In genomic region chr5:132466453-132467291, GRCh38 we compare ENCODE assay signal across 8 cellular contexts. TPM values are rescaled to one million over a fixed set of nuclear protein-coding genes. Genes with fewer than 3 reads are reported as not detected.
DNase-seq lines count a peak whose midpoint lies in the region; ATAC-seq and TF ChIP-seq lines count a peak whose summit lies in the region.

No MANE protein-coding gene starts in this region.

- H3K4me3 Mint-ChIP-seq in activated CD8-positive, alpha-beta T cell treated with anti-CD3 and anti-CD28 coated beads, Interleukin-2, amount 10 ng/mL, durations not matched to agents 7 days and 5 days, result peak overlapping the region; percentile 60

- peak overlapping the region; percentile 92 for H3K27ac Mint-ChIP-seq in activated CD8-positive, alpha-beta T cell treated with anti-CD3 and anti-CD28 coated beads, Interleukin-2, amount 10 ng/mL, durations not matched to agents 7 days and 5 days

- peaks cover 100% of the 10 kb centered on the region for H3K4me1 Mint-ChIP-seq in activated CD8-positive, alpha-beta T cell treated with anti-CD3 and anti-CD28 coated beads, Interleukin-2, amount 10 ng/mL, durations not matched to agents 7 days and 5 days (ENCODE audit: low read depth)

- peaks cover 72% of the 10 kb centered on the region for H3K36me3 Mint-ChIP-seq in activated CD8-positive, alpha-beta T cell treated with anti-CD3 and anti-CD28 coated beads, Interleukin-2, amount 10 ng/mL, durations not matched to agents 7 days and 5 days (ENCODE audit: low read depth)

- ATAC-seq in GM21381 (IDR thresholded peaks at IDR 0.05; ENCODE audit: unreplicated experiment), result peak; percentile 58
- peak; percentile 82 for ATAC-seq in activated CD8-positive, alpha-beta T cell treated with anti-CD3 and anti-CD28 coated beads, Interleukin-2, amount 10 ng/mL, durations not matched to agents 7 days and 5 days

- CTCF ChIA-PET in activated CD8-positive, alpha-beta T cell treated with anti-CD3 and anti-CD28 coated beads, Interleukin-2, amount 10 ng/mL, durations not matched to agents 7 days and 5 days (lab: Charles Lee), result interaction anchor here (0.9 to 10.4 kb wide), 22 partner anchors 8 to 81 kb away, joined by 3 to 114 read pairs (median 12); partner anchors contain the start of gene IRF1

- no peak overlapping the region for H3K4me3 ChIP-seq in fibroblast of villous mesenchyme (ENCODE audit: low read depth, low read length)

- no peak for TF ChIP-seq CTCF in fibroblast of villous mesenchyme (IDR thresholded peaks at IDR 0.05; ENCODE audit: insufficient read depth, low read depth, low read length)

- peak; percentile 96 for DNase-seq in GDM1 (lab: John Stamatoyannopoulos, UW)
- peak; percentile 73 for DNase-seq in HT1080 (ENCODE audit: low read depth)
- DNase-seq in activated CD8-positive, alpha-beta T cell treated with anti-CD3 and anti-CD28 coated beads, Interleukin-2, amount 10 ng/mL, durations not matched to agents 7 days and 5 days, result peak; percentile 90
- DNase-seq in fibroblast of villous mesenchyme (ENCODE audit: low read depth), result peak; percentile 85
- DNase-seq in stimulated activated CD8-positive, alpha-beta memory T cell treated with anti-CD3 and anti-CD28 coated beads, Interleukin-4, amount 100 ng/mL, for 48 hours, result peak; percentile 79
- DNase-seq in germinal center (ENCODE audit: low spot score), result no peak
- no peak for DNase-seq in HK-2 (ENCODE audit: unreplicated experiment)

- POLR2A ChIA-PET in activated CD8-positive, alpha-beta T cell treated with anti-CD3 and anti-CD28 coated beads, Interleukin-2, amount 10 ng/mL, durations not matched to agents 7 days and 5 days (lab: Charles Lee), result interaction anchor here (1.5 to 6.4 kb wide), 11 partner anchors 10 to 56 kb away, joined by 4 to 308 read pairs (median 14); partner anchors contain the start of gene IRF1

- no peaks in the 10 kb centered on the region for H3K9me3 Mint-ChIP-seq in activated CD8-positive, alpha-beta T cell treated with anti-CD3 and anti-CD28 coated beads, Interleukin-2, amount 10 ng/mL, durations not matched to agents 7 days and 5 days (ENCODE audit: insufficient read depth)

- no peaks in the 10 kb centered on the region for H3K27me3 Mint-ChIP-seq in activated CD8-positive, alpha-beta T cell treated with anti-CD3 and anti-CD28 coated beads, Interleukin-2, amount 10 ng/mL, durations not matched to agents 7 days and 5 days (ENCODE audit: low read depth)

RNA-seq across cellular contexts. Expression of gene IRF1, which starts 23.9 kb away (rescaled TPM):
- total RNA-seq in HT1080 (2014; rRNA removed; shearing (Covaris generic)), result 6.3 and 13.6 TPM in 2 replicates
- polyA plus RNA-seq in HT1080 (2015; cell fraction: cytosol; rRNA removed), result 15.1 and 18.1 TPM in 2 replicates
- polyA plus RNA-seq in HT1080 (2015; cell fraction: nucleus; rRNA removed), result 32.5 and 34.2 TPM in 2 replicates
- total RNA-seq in activated CD8-positive, alpha-beta T cell treated with anti-CD3 and anti-CD28 coated beads, Interleukin-2, amount 10 ng/mL, durations not matched to agents 7 days and 5 days, result 100 to 1,000 TPM; 221 to 228 TPM
- total RNA-seq in fibroblast of villous mesenchyme, result 27.1 and 56.6 TPM in 2 replicates

Comparison
In these comparisons a context has a peak if more than half of its experiments do, and no peak if none do; other contexts are left out.
1. DNase-seq: peak in GDM1 (single experiment), HT1080 (single experiment), activated CD8-positive, alpha-beta T cell treated with anti-CD3 and anti-CD28 coated beads, Interleukin-2, amount 10 ng/mL, durations not matched to agents 7 days and 5 days (single experiment), fibroblast of villous mesenchyme (single experiment) and stimulated activated CD8-positive, alpha-beta memory T cell treated with anti-CD3 and anti-CD28 coated beads, Interleukin-4, amount 100 ng/mL, for 48 hours (single experiment); none in germinal center (single experiment) and HK-2 (single experiment).